Comparison of ENCODE assay signal across 1 cellular context in genomic region chr12:57476162-57476992, GRCh38.
TF ChIP-seq lines count a peak whose summit lies in the region.

No MANE protein-coding gene starts in this region.

TF ChIP-seq in A549, 52 proteins besides CTCF, POLR2A, EP300 and RAD21 (continued from another document):
- TF ChIP-seq MAFK (IDR thresholded peaks at IDR 0.05; ENCODE audit: partially characterized antibody), result no peak
